Comparison of ENCODE assay signal across 23 cellular contexts in the genomic region with DNA sequence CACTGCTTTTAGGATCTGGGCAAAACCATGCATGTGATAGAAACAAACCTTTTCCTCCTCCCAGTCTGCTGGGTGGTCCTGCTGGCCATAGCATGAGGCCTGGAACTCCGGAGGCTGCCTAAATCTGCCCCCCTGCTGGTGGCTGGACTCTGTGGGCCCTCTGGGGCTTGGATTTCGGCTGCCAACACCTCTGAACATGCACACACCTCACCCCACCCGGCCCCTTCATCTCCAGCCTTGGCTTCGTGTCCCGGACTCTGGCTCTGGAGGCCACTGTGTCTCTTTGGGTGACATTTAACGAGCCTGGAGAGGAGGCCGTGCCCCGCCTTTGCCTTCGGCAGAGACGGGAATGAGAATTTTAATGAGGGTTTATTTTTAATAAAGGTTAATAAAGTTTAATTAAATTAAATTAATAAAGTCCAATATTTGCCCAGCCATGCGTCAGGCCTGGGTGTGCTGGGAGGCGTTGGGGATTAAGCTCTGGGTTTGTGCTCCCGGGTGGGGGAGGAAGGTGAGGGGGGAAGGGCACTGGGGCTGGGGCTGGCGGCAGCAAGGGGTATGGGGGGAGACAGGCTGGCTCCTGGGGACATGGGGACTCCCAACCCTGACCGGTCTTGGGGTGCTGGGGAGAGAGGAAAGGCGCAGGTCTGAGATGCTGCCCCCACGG.
DNase-seq lines count a peak whose midpoint lies in the region; ATAC-seq and TF ChIP-seq lines count a peak whose summit lies in the region.
"Had no signal": no experiment of that assay in that cellular context is flagged by ENCODE, and none has a peak within 500 bp of the region (broad histone marks: within the 10 kb centered on the region; RNA-seq: fewer than 3 reads in every experiment).

No MANE protein-coding gene starts in this region.

- H3K9me3 ChIP-seq in lower lobe of right lung (no peaks in the 10 kb centered on the region), aorta (ENCODE audit: control insufficient read depth, low read length) (no peaks in the 10 kb centered on the region), A673 (ENCODE audit: low read depth, low read length, poor library complexity, severe bottlenecking) (no peaks in the 10 kb centered on the region)

- intact Hi-C loops in lower lobe of right lung (cut with DNase I) (no loop called here), aorta (cut with DNase I) (no loop called here), A673 (cut with micrococcal nuclease; ENCODE audit: unreplicated experiment) (no loop called here)

- no peak for TF ChIP-seq CTCF in lower lobe of right lung (IDR thresholded peaks at IDR 0.05)
- no peak for TF ChIP-seq CTCF in A673 (conservative IDR thresholded peaks at IDR 0.05; ENCODE audit: low read depth, low read length)

- 82 to 83% methylated on average over 15 to 17 of the region's 17 CpGs for WGBS in aorta, 2 donors

- H3K4me3 ChIP-seq in H7 (ENCODE audit: insufficient read depth, low read depth, low read length) (no peak overlapping the region), lower lobe of right lung (no peak overlapping the region), aorta (ENCODE audit: low read length in 2 of 2) (no peak overlapping the region), A673 (ENCODE audit: low read depth, low read length, poor library complexity, severe bottlenecking) (no peak overlapping the region)
- H3K4me3 ChIP-seq: K562 had no signal

- BruUV-seq in A673 (replicated peaks; lab: Mats Ljungman, UMichigan) = no TSS peak

- no peaks in the 10 kb centered on the region for H3K27me3 ChIP-seq in H7 (ENCODE audit: control insufficient read depth, insufficient read depth, low read length)
- no peaks in the 10 kb centered on the region for H3K27me3 ChIP-seq in lower lobe of right lung (ENCODE audit: low read depth)
- no peaks in the 10 kb centered on the region for H3K27me3 ChIP-seq in aorta (ENCODE audit: control insufficient read depth in 1 of 2, insufficient read depth in 2 of 2, low read length in 1 of 2)
- no peaks in the 10 kb centered on the region for H3K27me3 ChIP-seq in A673 (replicated peaks; ENCODE audit: insufficient read depth, low read depth, low read length, poor library complexity)

- ATAC-seq in lower lobe of right lung (no peak), aorta (ENCODE audit: low FRiP score) (no peak)
- ATAC-seq: HepG2, K562 had no signal

- peak; percentile 51 for DNase-seq in activated effector memory CD4-positive, alpha-beta T cell treated with anti-CD3 and anti-CD28 coated beads, Interleukin-2, amount 50 U/mL, for 16 hours
- no peak for DNase-seq in activated effector memory CD4-positive, alpha-beta T cell treated with Interleukin-2 at 50 U/mL for 16 hours
- peak; percentile 66 for DNase-seq in H7
- peak; percentile 32 for DNase-seq in lower lobe of right lung
- DNase-seq in aorta = peak; percentile 42 to 57
- no peak for DNase-seq in A673 (ENCODE audit: low spot score)
- no peak for DNase-seq in HCEC 1CT
- DNase-seq: CD4-positive, CD25-positive, alpha-beta regulatory T cell; COR-L47; DMS 273 treated with DMSO at 0.1 percent for 48 hours; DMS79 treated with DMSO at 0.1 percent for 48 hours; H9; MM.1S; NCI-H1048; NCI-H1436; NCI-H187 treated with DMSO at 0.1 percent for 48 hours; NCI-H2107; NCI-H446 treated with DMSO at 0.1 percent for 48 hours; NCI-H526 treated with DMSO at 0.1 percent for 48 hours had no signal

- CTCF ChIA-PET in A673 (lab: Charles Lee) = no interaction called here

- H3K4me1 ChIP-seq in lower lobe of right lung (no peaks in the 10 kb centered on the region), aorta (ENCODE audit: control insufficient read depth in 1 of 2, insufficient read depth in 2 of 2, low read length in 2 of 2) (no peaks in the 10 kb centered on the region), A673 (ENCODE audit: insufficient read depth, low read length, poor library complexity, severe bottlenecking) (no peaks in the 10 kb centered on the region)

- POLR2A ChIA-PET in A673 (lab: Charles Lee; ENCODE audit: low non-redundant PET) = no interaction called here

- H3K27ac ChIP-seq in lower lobe of right lung (no peak overlapping the region), aorta (ENCODE audit: low read depth in 1 of 2, low read length in 2 of 2) (no peak overlapping the region), A673 (ENCODE audit: low read depth, low read length, poor library complexity, severe bottlenecking) (no peak overlapping the region)
- H3K27ac ChIP-seq: HL-60, RWPE1 had no signal

- no peaks in the 10 kb centered on the region for H3K36me3 ChIP-seq in H7 (replicated peaks; ENCODE audit: control insufficient read depth, insufficient read depth, low read length)
- no peaks in the 10 kb centered on the region for H3K36me3 ChIP-seq in lower lobe of right lung
- no peaks in the 10 kb centered on the region for H3K36me3 ChIP-seq in aorta (ENCODE audit: control insufficient read depth in 1 of 2, insufficient read depth in 2 of 2, low read length in 1 of 2)
- no peaks in the 10 kb centered on the region for H3K36me3 ChIP-seq in A673 (ENCODE audit: insufficient read depth, low read length, poor library complexity, severe bottlenecking)

Comparison
In these comparisons a context has a peak if more than half of its experiments do, and no peak if none do; other contexts are left out.
1. DNase-seq: peak in activated effector memory CD4-positive, alpha-beta T cell treated with anti-CD3 and anti-CD28 coated beads, Interleukin-2, amount 50 U/mL, for 16 hours (single experiment), H7 (single experiment), lower lobe of right lung (single experiment) and aorta (2 of 2); none in activated effector memory CD4-positive, alpha-beta T cell treated with Interleukin-2 at 50 U/mL for 16 hours (single experiment), A673 (single experiment) and HCEC 1CT (single experiment).